ENCODE assay signal across 8 cellular contexts in the genomic region with DNA sequence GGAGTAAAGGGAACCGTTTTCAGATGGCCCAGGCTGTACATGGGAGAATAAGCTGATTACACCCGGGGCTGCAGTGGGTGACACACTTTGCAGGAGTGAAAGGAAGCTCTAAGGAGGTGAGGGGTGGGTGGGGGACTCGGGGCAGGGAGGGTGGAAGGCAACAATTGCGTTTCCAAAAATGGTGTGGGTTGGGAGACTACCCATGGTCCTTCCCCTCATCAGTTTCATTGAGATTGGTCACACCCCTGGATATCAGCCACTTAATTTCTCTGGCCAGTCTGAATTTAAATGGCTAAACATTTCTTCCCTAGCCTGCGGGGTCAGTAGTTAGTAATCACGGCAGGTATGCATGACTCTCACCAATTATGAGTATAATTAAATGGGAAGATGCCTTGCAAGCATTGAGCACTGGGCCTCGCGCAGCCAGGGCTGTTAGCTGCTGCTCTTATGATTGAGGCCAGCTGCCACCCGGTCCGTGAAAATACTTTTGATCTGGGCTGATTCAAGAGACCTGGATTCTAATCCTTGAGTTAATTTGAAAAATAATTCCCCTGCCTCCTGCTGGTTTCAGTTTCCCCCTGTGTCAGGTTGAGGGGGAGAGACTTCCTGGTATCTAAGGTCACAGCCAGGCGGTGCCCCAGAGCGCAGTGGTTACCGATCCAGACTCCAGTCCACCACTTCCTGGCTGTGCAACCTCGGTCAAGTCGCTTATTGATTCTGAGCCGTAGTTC. TPM values are rescaled to one million over a fixed set of nuclear protein-coding genes. Genes with fewer than 3 reads are reported as not detected.
DNase-seq lines count a peak whose midpoint lies in the region; ATAC-seq, FAIRE-seq and TF ChIP-seq lines count a peak whose summit lies in the region.

No MANE protein-coding gene starts in this region.

- 40 to 43% methylated on average over 16 of the region's 16 CpGs for WGBS in upper lobe of left lung, 2 donors

- no peak for FAIRE-seq in bronchial epithelial cell (lab: Jason Lieb, UNC)

- H3K4me3 ChIP-seq in Peyer's patch = no peak overlapping the region
- no peak overlapping the region for H3K4me3 ChIP-seq in bronchial epithelial cell (ENCODE audit: low read depth, low read length)
- no peak overlapping the region for H3K4me3 ChIP-seq in upper lobe of left lung
- no peak overlapping the region for H3K4me3 ChIP-seq in tibial artery

- DNase-seq in SIG-M5 treated with dmso at 0.1 percent for 504 hours (lab: John Stamatoyannopoulos, UW; ENCODE audit: unreplicated experiment) = peak; percentile 51
- no peak for DNase-seq in SIG-M5 (lab: John Stamatoyannopoulos, UW)
- peak; percentile 73 to 90 (median 84) for DNase-seq in Peyer's patch
- DNase-seq in bronchial epithelial cell (ENCODE audit: low read depth) = peak; percentile 36
- DNase-seq in upper lobe of left lung = peak in 1 of 2 donors; percentile 81
- no peak for DNase-seq in sciatic nerve (ENCODE audit: low spot score)
- no peak for DNase-seq in tibial artery

- no peaks in the 10 kb centered on the region for H3K9me3 ChIP-seq in Peyer's patch
- no peaks in the 10 kb centered on the region for H3K9me3 ChIP-seq in upper lobe of left lung
- no peaks in the 10 kb centered on the region for H3K9me3 ChIP-seq in tibial artery

- H3K27ac ChIP-seq in Peyer's patch = peak overlapping the region; percentile 48 to 91 (median 65)
- H3K27ac ChIP-seq in upper lobe of left lung = peak overlapping the region; percentile 61 to 80 (median 70)
- H3K27ac ChIP-seq in tibial artery = no peak overlapping the region

- intact Hi-C loops in sciatic nerve (cut with DNase I) = no loop called here
- intact Hi-C loops in tibial artery (cut with DNase I; ENCODE audit: low total_unique reads) = no loop called here

- TF ChIP-seq EP300 in upper lobe of left lung (IDR thresholded peaks at IDR 0.05) = no peak

- H3K4me1 ChIP-seq in Peyer's patch (peaks cover 8 to 84% (median 36%) of the 10 kb centered on the region in 4 donors), upper lobe of left lung (peaks cover 68 to 98% (median 89%) of the 10 kb centered on the region in 4 donors), tibial artery (no peaks in the 10 kb centered on the region)

- H3K27me3 ChIP-seq in Peyer's patch = no peaks in the 10 kb centered on the region
- H3K27me3 ChIP-seq in bronchial epithelial cell (ENCODE audit: control insufficient read depth, insufficient read depth, low read length) = no peaks in the 10 kb centered on the region
- H3K27me3 ChIP-seq in upper lobe of left lung = no peaks in the 10 kb centered on the region
- no peaks in the 10 kb centered on the region for H3K27me3 ChIP-seq in tibial artery

- ATAC-seq in HG02678 (IDR thresholded peaks at IDR 0.05; ENCODE audit: unreplicated experiment) (peak; percentile 54), upper lobe of left lung (ENCODE audit: low FRiP score in 2 of 2) (peak; percentile 30 to 51), sciatic nerve (no peak)

- TF ChIP-seq CTCF in Peyer's patch (IDR thresholded peaks at IDR 0.05) (peak; percentile 9 to 57 (median 40)), bronchial epithelial cell (IDR thresholded peaks at IDR 0.05; ENCODE audit: insufficient read depth, low read length, severe bottlenecking) (no peak), upper lobe of left lung (IDR thresholded peaks at IDR 0.05) (peak in 2 of 6 experiments; percentile 14), tibial artery (IDR thresholded peaks at IDR 0.05) (no peak)

- H3K36me3 ChIP-seq in Peyer's patch = no peaks in the 10 kb centered on the region
- H3K36me3 ChIP-seq in bronchial epithelial cell (ENCODE audit: control insufficient read depth, insufficient read depth, low read length) = no peaks in the 10 kb centered on the region
- H3K36me3 ChIP-seq in upper lobe of left lung = no peaks in the 10 kb centered on the region
- H3K36me3 ChIP-seq in tibial artery = no peaks in the 10 kb centered on the region

- no peak for TF ChIP-seq POLR2A in Peyer's patch (IDR thresholded peaks at IDR 0.05)
- TF ChIP-seq POLR2A in upper lobe of left lung (IDR thresholded peaks at IDR 0.05) = no peak

RNA-seq across cellular contexts. Expression of a gene that starts 23.3 kb away (rescaled TPM):
- total RNA-seq in Peyer's patch (100 to 1,000 TPM in 3 of 4 donors, 10 to 100 TPM in 1; 61.1 to 190 (median 150) TPM), bronchial epithelial cell (4.6 and 13.2 TPM in 2 replicates), upper lobe of left lung (100 to 1,000 TPM in 2 of 6 donors, 10 to 100 TPM in 4; 60.6 to 154 (median 92.8) TPM), sciatic nerve (37.5 TPM)

Comparison
In these comparisons a context has a peak if more than half of its experiments do, and no peak if none do; other contexts are left out.
1. DNase-seq: peak in SIG-M5 treated with dmso at 0.1 percent for 504 hours (single experiment), Peyer's patch (3 of 3) and bronchial epithelial cell (single experiment); none in SIG-M5 (single experiment), sciatic nerve (single experiment) and tibial artery (0 of 2).
2. H3K27ac ChIP-seq: peak in Peyer's patch (4 of 4) and upper lobe of left lung (4 of 4); none in tibial artery (0 of 2).
3. CTCF ChIP-seq: peak in Peyer's patch (6 of 6); none in bronchial epithelial cell (single experiment) and tibial artery (0 of 2).